Comparison of ENCODE assay signal across 1 cellular context in the genomic region with DNA sequence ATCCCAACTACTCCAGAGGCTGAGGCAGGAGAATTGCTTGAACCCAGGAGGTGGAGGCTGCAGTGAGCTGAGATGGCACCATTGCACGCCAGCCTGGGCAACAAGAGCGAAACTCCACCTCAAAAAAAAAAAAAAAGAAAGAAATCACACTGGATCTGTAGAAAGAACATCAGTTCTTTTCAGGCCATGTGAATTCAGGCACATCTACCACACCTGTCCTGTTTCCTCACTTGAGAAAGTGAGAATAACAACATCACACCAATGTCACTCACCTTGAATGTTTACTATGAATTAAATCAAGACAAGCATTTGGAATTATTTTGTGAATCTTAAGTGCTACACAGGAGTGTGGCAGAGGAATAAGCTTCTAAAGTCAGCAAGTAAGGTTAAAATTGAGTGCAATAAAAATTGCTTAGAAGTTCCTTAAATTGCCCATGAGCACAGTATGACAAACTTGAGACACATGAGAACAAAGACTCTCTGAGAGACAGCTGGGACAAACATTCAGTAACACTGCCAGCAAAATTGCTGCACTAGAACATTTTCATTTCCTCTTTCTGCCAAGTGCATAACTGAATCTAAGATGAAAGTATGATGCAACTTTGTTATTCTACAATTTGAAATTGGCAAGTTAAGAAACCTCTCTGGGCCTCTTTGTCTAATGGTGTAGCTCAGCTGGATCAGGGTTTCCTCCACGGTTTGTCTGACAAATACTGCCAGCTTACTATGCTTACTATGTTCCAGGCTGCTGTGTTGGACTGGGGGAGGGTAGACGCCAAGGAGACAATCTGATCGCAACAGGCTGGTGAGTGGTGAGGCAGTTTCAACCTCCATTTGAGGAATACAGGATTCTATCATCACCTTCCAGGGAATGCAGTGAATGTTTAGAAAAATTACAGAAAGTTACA.
TF ChIP-seq lines count a peak whose summit lies in the region.

No MANE protein-coding gene starts in this region.

TF ChIP-seq in GM12878, 131 proteins besides CTCF, POLR2A, EP300 and RAD21 (continued from another document):
- no peak for TF ChIP-seq IRF5 (IDR thresholded peaks at IDR 0.05; ENCODE audit: borderline replicate concordance)
- TF ChIP-seq TARDBP (IDR thresholded peaks at IDR 0.05; ENCODE audit: borderline replicate concordance) = no peak
- peak; percentile 97; a peak in 3 of 4 replicates for TF ChIP-seq CEBPB (IDR thresholded peaks at IDR 0.05; ENCODE audit: borderline replicate concordance in 1 of 2, low read depth in 2 of 2, low read length in 2 of 2)
- TF ChIP-seq RFX5 (IDR thresholded peaks at IDR 0.05; ENCODE audit: low read depth, low read length) = no peak
- TF ChIP-seq NR2F1 (conservative IDR thresholded peaks at IDR 0.05) = no peak
- peak; percentile 76; the same call in 1 of the 2 replicates for TF ChIP-seq IRF4 (IDR thresholded peaks at IDR 0.05; ENCODE audit: low read depth, low read length)
- TF ChIP-seq RELB (IDR thresholded peaks at IDR 0.05; ENCODE audit: low read depth) = peak; percentile 64
- TF ChIP-seq NFXL1 (IDR thresholded peaks at IDR 0.05; ENCODE audit: borderline replicate concordance) = no peak
- peak; percentile 48; the same call in 1 of the 2 replicates for TF ChIP-seq PAX5 (IDR thresholded peaks at IDR 0.05; ENCODE audit: borderline replicate concordance, low read depth, low read length)
- peak; percentile 57 for TF ChIP-seq YY1 (IDR thresholded peaks at IDR 0.05; ENCODE audit: low read depth, low read length)
- TF ChIP-seq, protein P1, sequence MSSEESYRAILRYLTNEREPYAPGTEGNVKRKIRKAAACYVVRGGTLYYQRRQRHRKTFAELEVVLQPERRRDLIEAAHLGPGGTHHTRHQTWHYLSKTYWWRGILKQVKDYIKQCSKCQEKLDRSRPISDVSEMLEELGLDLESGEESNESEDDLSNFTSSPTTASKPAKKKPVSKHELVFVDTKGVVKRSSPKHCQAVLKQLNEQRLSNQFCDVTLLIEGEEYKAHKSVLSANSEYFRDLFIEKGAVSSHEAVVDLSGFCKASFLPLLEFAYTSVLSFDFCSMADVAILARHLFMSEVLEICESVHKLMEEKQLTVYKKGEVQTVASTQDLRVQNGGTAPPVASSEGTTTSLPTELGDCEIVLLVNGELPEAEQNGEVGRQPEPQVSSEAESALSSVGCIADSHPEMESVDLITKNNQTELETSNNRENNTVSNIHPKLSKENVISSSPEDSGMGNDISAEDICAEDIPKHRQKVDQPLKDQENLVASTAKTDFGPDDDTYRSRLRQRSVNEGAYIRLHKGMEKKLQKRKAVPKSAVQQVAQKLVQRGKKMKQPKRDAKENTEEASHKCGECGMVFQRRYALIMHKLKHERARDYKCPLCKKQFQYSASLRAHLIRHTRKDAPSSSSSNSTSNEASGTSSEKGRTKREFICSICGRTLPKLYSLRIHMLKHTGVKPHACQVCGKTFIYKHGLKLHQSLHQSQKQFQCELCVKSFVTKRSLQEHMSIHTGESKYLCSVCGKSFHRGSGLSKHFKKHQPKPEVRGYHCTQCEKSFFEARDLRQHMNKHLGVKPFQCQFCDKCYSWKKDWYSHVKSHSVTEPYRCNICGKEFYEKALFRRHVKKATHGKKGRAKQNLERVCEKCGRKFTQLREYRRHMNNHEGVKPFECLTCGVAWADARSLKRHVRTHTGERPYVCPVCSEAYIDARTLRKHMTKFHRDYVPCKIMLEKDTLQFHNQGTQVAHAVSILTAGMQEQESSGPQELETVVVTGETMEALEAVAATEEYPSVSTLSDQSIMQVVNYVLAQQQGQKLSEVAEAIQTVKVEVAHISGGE (CRISPR knock-in tag; IDR thresholded peaks at IDR 0.05) = no peak
- no peak for TF ChIP-seq PRDM15 (CRISPR knock-in tag; IDR thresholded peaks at IDR 0.05)
- TF ChIP-seq POLR2AphosphoS5 (IDR thresholded peaks at IDR 0.05; ENCODE audit: low read length) = peak; percentile 94
- 0 out of 2 replicates have a peak, but pooled peaks have one; percentile 58 for TF ChIP-seq SIN3A (IDR thresholded peaks at IDR 0.05; ENCODE audit: low read depth, low read length)
- TF ChIP-seq, protein P2, sequence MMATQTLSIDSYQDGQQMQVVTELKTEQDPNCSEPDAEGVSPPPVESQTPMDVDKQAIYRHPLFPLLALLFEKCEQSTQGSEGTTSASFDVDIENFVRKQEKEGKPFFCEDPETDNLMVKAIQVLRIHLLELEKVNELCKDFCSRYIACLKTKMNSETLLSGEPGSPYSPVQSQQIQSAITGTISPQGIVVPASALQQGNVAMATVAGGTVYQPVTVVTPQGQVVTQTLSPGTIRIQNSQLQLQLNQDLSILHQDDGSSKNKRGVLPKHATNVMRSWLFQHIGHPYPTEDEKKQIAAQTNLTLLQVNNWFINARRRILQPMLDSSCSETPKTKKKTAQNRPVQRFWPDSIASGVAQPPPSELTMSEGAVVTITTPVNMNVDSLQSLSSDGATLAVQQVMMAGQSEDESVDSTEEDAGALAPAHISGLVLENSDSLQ (IDR thresholded peaks at IDR 0.05) = peak; percentile 92
